Comparison of ENCODE assay signal across 1 cellular context in the genomic region with DNA sequence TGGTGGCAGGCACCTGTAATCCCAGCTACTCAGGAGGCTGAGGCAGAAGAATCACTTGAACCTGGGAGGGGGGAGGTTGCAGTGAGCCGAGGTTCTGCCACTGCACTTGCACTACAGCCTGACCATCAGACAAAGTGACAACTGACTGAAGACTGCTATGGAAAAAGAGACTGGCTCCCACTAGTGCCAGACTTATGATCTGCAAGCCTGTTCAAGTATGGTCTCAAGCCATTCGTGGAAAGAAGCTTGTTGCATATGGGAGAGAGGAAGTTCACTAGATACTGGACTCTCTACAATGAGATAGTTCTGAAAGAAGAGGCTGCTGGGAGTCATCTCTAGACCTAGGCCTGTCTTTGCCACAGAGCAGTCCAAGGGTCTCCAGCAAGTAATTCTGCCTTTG.
TF ChIP-seq lines count a peak whose summit lies in the region.

No MANE protein-coding gene starts in this region.

TF ChIP-seq in IMR-90, 13 proteins besides CTCF, POLR2A, EP300 and RAD21 (continued from another document):
- TF ChIP-seq, protein P1, sequence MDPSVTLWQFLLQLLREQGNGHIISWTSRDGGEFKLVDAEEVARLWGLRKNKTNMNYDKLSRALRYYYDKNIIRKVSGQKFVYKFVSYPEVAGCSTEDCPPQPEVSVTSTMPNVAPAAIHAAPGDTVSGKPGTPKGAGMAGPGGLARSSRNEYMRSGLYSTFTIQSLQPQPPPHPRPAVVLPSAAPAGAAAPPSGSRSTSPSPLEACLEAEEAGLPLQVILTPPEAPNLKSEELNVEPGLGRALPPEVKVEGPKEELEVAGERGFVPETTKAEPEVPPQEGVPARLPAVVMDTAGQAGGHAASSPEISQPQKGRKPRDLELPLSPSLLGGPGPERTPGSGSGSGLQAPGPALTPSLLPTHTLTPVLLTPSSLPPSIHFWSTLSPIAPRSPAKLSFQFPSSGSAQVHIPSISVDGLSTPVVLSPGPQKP (IDR thresholded peaks at IDR 0.05; ENCODE audit: borderline replicate concordance, low read depth, low read length), result no peak
